In genomic region chr2:115165529-115166109, GRCh38 we compare ENCODE assay signal across 1 cellular context.
TF ChIP-seq lines count a peak whose summit lies in the region.

No MANE protein-coding gene starts in this region.

TF ChIP-seq in H1, 55 proteins besides CTCF, POLR2A, EP300 and RAD21 (continued from another document):
- TF ChIP-seq HDAC2 (IDR thresholded peaks at IDR 0.05; ENCODE audit: borderline replicate concordance in 1 of 2, low read depth in 2 of 2, low read length in 2 of 2) (no peak), KDM1A (IDR thresholded peaks at IDR 0.05; ENCODE audit: borderline replicate concordance, low read length) (no peak), POLR2AphosphoS5 (IDR thresholded peaks at IDR 0.05; ENCODE audit: low read depth, low read length) (no peak)
TF ChIP-seq in H1: peak in this region for 0.
